In genomic region chr1:223258751-223259177, GRCh38 we compare ENCODE assay signal across 12 cellular contexts.
DNase-seq lines count a peak whose midpoint lies in the region; FAIRE-seq and TF ChIP-seq lines count a peak whose summit lies in the region.
"Had no signal": no experiment of that assay in that cellular context is flagged by ENCODE, and none has a peak within 500 bp of the region (broad histone marks: within the 10 kb centered on the region; RNA-seq: fewer than 3 reads in every experiment).

No MANE protein-coding gene starts in this region.

- DNase-seq in COR-L47 (lab: John Stamatoyannopoulos, UW) = peak; percentile 62
- peak; percentile 19 for DNase-seq in HTR-8/SVneo (ENCODE audit: insufficient read length, low spot score)
- peak; percentile 73 for DNase-seq in astrocyte of the hippocampus (ENCODE audit: low read depth, low spot score)
- DNase-seq in kidney epithelial cell (ENCODE audit: low read depth) = peak; percentile 47
- DNase-seq in AML-193 (lab: John Stamatoyannopoulos, UW) = no peak
- no peak for DNase-seq in cerebellum (ENCODE audit: low spot score)
- no peak for DNase-seq in hypothalamus (lab: John Stamatoyannopoulos, UW)
- no peak for DNase-seq in OCI-M2 (lab: John Stamatoyannopoulos, UW; ENCODE audit: unreplicated experiment)
- DNase-seq: cerebellar nuclear complex, small intestine had no signal

- no peaks in the 10 kb centered on the region for H3K36me3 ChIP-seq in kidney epithelial cell (ENCODE audit: control insufficient read depth, insufficient read depth, low read length)

- FAIRE-seq in HTR-8/SVneo (lab: Jason Lieb, UNC) = no peak
- FAIRE-seq: D721Med, GM18507, small intestine had no signal

- TF ChIP-seq CTCF in kidney epithelial cell (IDR thresholded peaks at IDR 0.05; ENCODE audit: insufficient read depth, low read length, poor library complexity, severe bottlenecking) = no peak

- H3K27me3 ChIP-seq in kidney epithelial cell (ENCODE audit: control insufficient read depth, insufficient read depth, low read length) = no peaks in the 10 kb centered on the region

- no peak overlapping the region for H3K4me3 ChIP-seq in kidney epithelial cell (ENCODE audit: low read depth, low read length)

Comparison
In these comparisons a context has a peak if more than half of its experiments do, and no peak if none do; other contexts are left out.
1. DNase-seq: peak in COR-L47 (single experiment), HTR-8/SVneo (single experiment), astrocyte of the hippocampus (single experiment) and kidney epithelial cell (single experiment); none in AML-193 (0 of 2), cerebellum (single experiment), hypothalamus (0 of 51) and OCI-M2 (single experiment).